In the genomic region with DNA sequence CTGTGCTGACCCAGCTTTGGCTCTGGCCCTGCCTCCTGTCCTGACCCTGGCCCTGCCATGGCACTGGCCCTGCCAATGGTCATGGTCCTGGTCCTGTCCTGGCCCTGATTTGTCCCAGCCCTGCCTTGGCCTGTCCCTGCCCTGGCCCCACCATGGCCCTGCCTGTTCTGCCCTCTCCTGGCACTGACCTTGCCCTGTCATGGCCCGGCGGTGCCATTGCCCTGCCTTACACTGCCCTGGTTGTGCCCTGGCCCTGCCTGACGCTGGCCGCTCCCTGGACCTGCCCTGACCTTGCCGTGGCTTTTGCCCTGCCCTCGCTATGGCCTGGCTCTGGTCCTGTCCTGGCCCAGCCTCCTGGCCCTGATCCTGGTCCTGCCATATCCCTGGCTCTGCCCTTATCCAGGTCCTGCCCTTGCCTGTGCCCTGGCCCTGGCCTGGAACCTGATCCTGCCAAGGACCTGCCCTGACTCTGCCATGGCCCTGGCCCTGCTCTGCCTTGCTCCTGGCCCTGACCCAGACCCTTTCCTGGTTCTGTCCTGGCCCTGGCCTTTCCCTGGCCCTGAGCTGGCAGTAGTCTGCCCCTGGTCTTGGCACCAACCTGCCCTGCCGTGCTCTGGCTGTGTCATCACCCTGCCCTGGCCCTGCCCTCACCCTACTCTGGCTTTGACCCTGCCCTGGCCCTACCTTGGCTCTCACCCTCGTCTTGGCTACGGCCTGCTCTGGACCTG, we compare ENCODE assay signal across 7 cellular contexts.
A peak's percentile ranks its signal among the peaks of the same experiment; 100 is the strongest.
DNase-seq lines count a peak whose midpoint lies in the region; ATAC-seq and TF ChIP-seq lines count a peak whose summit lies in the region.
"Not testable (repeated sequence)": the region's sequence is repeated elsewhere in the genome, so short reads cannot be mapped to it uniquely, and the experiment has no call there.

No MANE protein-coding gene starts in this region.

- not testable (repeated sequence) for H3K27me3 Mint-ChIP-seq in activated naive CD8-positive, alpha-beta T cell treated with anti-CD3 and anti-CD28 coated beads, Interleukin-2, amount 50 U/mL, for 24 hours

- not testable (repeated sequence) for TF ChIP-seq CTCF in RWPE2 (IDR thresholded peaks at IDR 0.05; ENCODE audit: poor library complexity, severe bottlenecking); esophagus squamous epithelium (IDR thresholded peaks at IDR 0.05); heart left ventricle (IDR thresholded peaks at IDR 0.05); lower lobe of right lung (IDR thresholded peaks at IDR 0.05); parathyroid adenoma (IDR thresholded peaks at IDR 0.05)

- not testable (repeated sequence) for H3K9me3 ChIP-seq in RWPE2 (ENCODE audit: severe bottlenecking); esophagus squamous epithelium; heart left ventricle; lower lobe of right lung; parathyroid adenoma (ENCODE audit: control insufficient read depth, low read length)

- H3K27ac Mint-ChIP-seq in activated naive CD8-positive, alpha-beta T cell treated with anti-CD3 and anti-CD28 coated beads, Interleukin-2, amount 50 U/mL, for 24 hours, result not testable (repeated sequence)

- 45 to 68% methylated on average over 5 to 7 of the region's 9 CpGs for WGBS in esophagus squamous epithelium, 2 donors
- WGBS in heart left ventricle, 4 donors, result 62 to 84% (median 70%) methylated on average over 8 to 9 of the region's 9 CpGs

- TF ChIP-seq POLR2A in esophagus squamous epithelium (IDR thresholded peaks at IDR 0.05); heart left ventricle (IDR thresholded peaks at IDR 0.05): not testable (repeated sequence)

- not testable (repeated sequence) for DNase-seq in RWPE2 (ENCODE audit: low spot score); activated naive CD8-positive, alpha-beta T cell treated with anti-CD3 and anti-CD28 coated beads, Interleukin-2, amount 50 U/mL, for 24 hours; esophagus squamous epithelium (lab: John Stamatoyannopoulos, UW); heart left ventricle; lower lobe of right lung; stimulated activated naive CD8-positive, alpha-beta T cell treated with anti-CD3 and anti-CD28 coated beads, Interleukin-15, Interleukin-2, amounts not matched to agents 100 U/mL and 50 U/mL, for 24 hours

- H3K4me3 Mint-ChIP-seq in activated naive CD8-positive, alpha-beta T cell treated with anti-CD3 and anti-CD28 coated beads, Interleukin-2, amount 50 U/mL, for 24 hours, result not testable (repeated sequence)

- not testable (repeated sequence) for H3K36me3 ChIP-seq in RWPE2 (ENCODE audit: low read depth); esophagus squamous epithelium; heart left ventricle; lower lobe of right lung; parathyroid adenoma (ENCODE audit: control insufficient read depth, insufficient read depth, low read length)

- not testable (repeated sequence) for H3K9ac ChIP-seq in parathyroid adenoma

- not testable (repeated sequence) for H3K4me3 ChIP-seq in RWPE2 (ENCODE audit: severe bottlenecking); esophagus squamous epithelium; heart left ventricle; lower lobe of right lung; parathyroid adenoma (ENCODE audit: low read depth, low read length)

- not testable (repeated sequence) for H3K79me2 ChIP-seq in parathyroid adenoma

- not testable (repeated sequence) for H3K4me1 Mint-ChIP-seq in activated naive CD8-positive, alpha-beta T cell treated with anti-CD3 and anti-CD28 coated beads, Interleukin-2, amount 50 U/mL, for 24 hours

- not testable (repeated sequence) for H3K4me1 ChIP-seq in RWPE2 (ENCODE audit: insufficient read depth, poor library complexity, severe bottlenecking); heart left ventricle; lower lobe of right lung; parathyroid adenoma
- peaks cover 0 to 40% (median 0%) of the 10 kb centered on the region in 3 donors for H3K4me1 ChIP-seq in esophagus squamous epithelium

- H3K9me3 Mint-ChIP-seq in activated naive CD8-positive, alpha-beta T cell treated with anti-CD3 and anti-CD28 coated beads, Interleukin-2, amount 50 U/mL, for 24 hours, result not testable (repeated sequence)

- peak; percentile 5; the same call in 1 of the 3 replicates for ATAC-seq in RWPE2 (ENCODE audit: low read depth)
- ATAC-seq in activated naive CD8-positive, alpha-beta T cell treated with anti-CD3 and anti-CD28 coated beads, Interleukin-2, amount 50 U/mL, for 24 hours, result peak; percentile 21
- peak in 3 of 4 donors; percentile 18 to 44 (median 24) for ATAC-seq in heart left ventricle
- peak; percentile 3 to 10 for ATAC-seq in lower lobe of right lung
- ATAC-seq in stimulated activated naive CD8-positive, alpha-beta T cell treated with anti-CD3 and anti-CD28 coated beads, Interleukin-15, Interleukin-2, amounts not matched to agents 100 U/mL and 50 U/mL, for 24 hours, result peak; percentile 14

- not testable (repeated sequence) for H3K27me3 ChIP-seq in RWPE2 (ENCODE audit: insufficient read depth, poor library complexity, severe bottlenecking); esophagus squamous epithelium; heart left ventricle; lower lobe of right lung (ENCODE audit: low read depth); parathyroid adenoma (ENCODE audit: control insufficient read depth, insufficient read depth, low read length)

- H3K27ac ChIP-seq in RWPE2 (ENCODE audit: poor library complexity, severe bottlenecking); heart left ventricle; lower lobe of right lung; parathyroid adenoma: not testable (repeated sequence)
- H3K27ac ChIP-seq in esophagus squamous epithelium, result peak overlapping the region; percentile 67 to 90 (median 83)

- H3K36me3 Mint-ChIP-seq in activated naive CD8-positive, alpha-beta T cell treated with anti-CD3 and anti-CD28 coated beads, Interleukin-2, amount 50 U/mL, for 24 hours (ENCODE audit: low read depth), result not testable (repeated sequence)

- not testable (repeated sequence) for H3K4me2 ChIP-seq in parathyroid adenoma (ENCODE audit: low read length)

- peak overlapping the region; percentile 28 for H2AFZ ChIP-seq in parathyroid adenoma

- intact Hi-C loops in esophagus squamous epithelium (cut with DNase I); heart left ventricle (cut with DNase I); lower lobe of right lung (cut with DNase I): not testable (repeated sequence)
